ENCODE assay signal across 1 cellular context in the genomic region with DNA sequence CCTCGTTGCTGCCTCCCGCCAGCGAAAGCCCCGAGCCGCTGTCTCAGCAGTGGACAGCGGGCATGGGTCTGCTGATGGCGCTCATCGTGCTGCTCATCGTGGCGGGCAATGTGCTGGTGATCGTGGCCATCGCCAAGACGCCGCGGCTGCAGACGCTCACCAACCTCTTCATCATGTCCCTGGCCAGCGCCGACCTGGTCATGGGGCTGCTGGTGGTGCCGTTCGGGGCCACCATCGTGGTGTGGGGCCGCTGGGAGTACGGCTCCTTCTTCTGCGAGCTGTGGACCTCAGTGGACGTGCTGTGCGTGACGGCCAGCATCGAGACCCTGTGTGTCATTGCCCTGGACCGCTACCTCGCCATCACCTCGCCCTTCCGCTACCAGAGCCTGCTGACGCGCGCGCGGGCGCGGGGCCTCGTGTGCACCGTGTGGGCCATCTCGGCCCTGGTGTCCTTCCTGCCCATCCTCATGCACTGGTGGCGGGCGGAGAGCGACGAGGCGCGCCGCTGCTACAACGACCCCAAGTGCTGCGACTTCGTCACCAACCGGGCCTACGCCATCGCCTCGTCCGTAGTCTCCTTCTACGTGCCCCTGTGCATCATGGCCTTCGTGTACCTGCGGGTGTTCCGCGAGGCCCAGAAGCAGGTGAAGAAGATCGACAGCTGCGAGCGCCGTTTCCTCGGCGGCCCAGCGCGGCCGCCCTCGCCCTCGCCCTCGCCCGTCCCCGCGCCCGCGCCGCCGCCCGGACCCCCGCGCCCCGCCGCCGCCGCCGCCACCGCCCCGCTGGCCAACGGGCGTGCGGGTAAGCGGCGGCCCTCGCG.
TF ChIP-seq lines count a peak whose summit lies in the region.

No MANE protein-coding gene starts in this region.

TF ChIP-seq in IMR-90, 13 proteins besides CTCF, POLR2A, EP300 and RAD21 (continued from another document):
- TF ChIP-seq, protein P1, sequence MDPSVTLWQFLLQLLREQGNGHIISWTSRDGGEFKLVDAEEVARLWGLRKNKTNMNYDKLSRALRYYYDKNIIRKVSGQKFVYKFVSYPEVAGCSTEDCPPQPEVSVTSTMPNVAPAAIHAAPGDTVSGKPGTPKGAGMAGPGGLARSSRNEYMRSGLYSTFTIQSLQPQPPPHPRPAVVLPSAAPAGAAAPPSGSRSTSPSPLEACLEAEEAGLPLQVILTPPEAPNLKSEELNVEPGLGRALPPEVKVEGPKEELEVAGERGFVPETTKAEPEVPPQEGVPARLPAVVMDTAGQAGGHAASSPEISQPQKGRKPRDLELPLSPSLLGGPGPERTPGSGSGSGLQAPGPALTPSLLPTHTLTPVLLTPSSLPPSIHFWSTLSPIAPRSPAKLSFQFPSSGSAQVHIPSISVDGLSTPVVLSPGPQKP (IDR thresholded peaks at IDR 0.05; ENCODE audit: borderline replicate concordance, low read depth, low read length): no peak
- no peak for TF ChIP-seq CHD1 (IDR thresholded peaks at IDR 0.05; ENCODE audit: low read depth, low read length)
- TF ChIP-seq RCOR1 (IDR thresholded peaks at IDR 0.05; ENCODE audit: insufficient replicate concordance, low read length): no peak
- TF ChIP-seq CEBPB (IDR thresholded peaks at IDR 0.05; ENCODE audit: low read depth, low read length): no peak
- TF ChIP-seq MAZ (IDR thresholded peaks at IDR 0.05; ENCODE audit: borderline replicate concordance, low read depth, low read length): no peak
